2 cellular contexts compared by ENCODE assay signal in the genomic region with DNA sequence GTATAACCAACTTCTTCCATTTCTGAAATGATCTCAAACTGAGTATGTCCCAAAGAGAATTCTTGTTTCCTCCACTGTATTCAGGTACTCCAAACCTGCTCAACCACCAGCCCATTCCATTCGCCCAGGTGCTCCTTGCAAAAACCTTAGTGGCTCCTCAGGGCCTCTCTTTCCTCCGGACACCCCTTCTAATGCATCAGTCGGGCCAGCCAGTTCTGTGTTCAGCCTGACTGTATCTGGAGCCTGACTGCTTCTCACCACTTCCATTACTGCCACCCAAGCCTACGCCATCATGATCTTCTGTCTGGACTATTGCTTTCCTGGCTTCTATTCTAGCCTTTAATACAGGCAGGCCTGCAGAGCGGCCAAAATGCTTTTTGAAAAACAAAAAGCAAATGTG.
TF ChIP-seq lines count a peak whose summit lies in the region.

No MANE protein-coding gene starts in this region.

TF ChIP-seq in IMR-90, 13 proteins besides CTCF, POLR2A, EP300 and RAD21:
- no peak for TF ChIP-seq RCOR1 (IDR thresholded peaks at IDR 0.05; ENCODE audit: insufficient replicate concordance, low read length)
- TF ChIP-seq, protein P1, sequence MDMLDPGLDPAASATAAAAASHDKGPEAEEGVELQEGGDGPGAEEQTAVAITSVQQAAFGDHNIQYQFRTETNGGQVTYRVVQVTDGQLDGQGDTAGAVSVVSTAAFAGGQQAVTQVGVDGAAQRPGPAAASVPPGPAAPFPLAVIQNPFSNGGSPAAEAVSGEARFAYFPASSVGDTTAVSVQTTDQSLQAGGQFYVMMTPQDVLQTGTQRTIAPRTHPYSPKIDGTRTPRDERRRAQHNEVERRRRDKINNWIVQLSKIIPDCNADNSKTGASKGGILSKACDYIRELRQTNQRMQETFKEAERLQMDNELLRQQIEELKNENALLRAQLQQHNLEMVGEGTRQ (IDR thresholded peaks at IDR 0.05; ENCODE audit: low read depth, low read length), result no peak
- TF ChIP-seq RFX5 (IDR thresholded peaks at IDR 0.05; ENCODE audit: low read depth, low read length), result no peak
- no peak for TF ChIP-seq CHD1 (IDR thresholded peaks at IDR 0.05; ENCODE audit: low read depth, low read length)
- no peak for TF ChIP-seq NFE2L2 (IDR thresholded peaks at IDR 0.05; ENCODE audit: low read depth, low read length)
- TF ChIP-seq FOS (IDR thresholded peaks at IDR 0.05; ENCODE audit: low read depth, low read length), result no peak
- no peak for TF ChIP-seq MAZ (IDR thresholded peaks at IDR 0.05; ENCODE audit: borderline replicate concordance, low read depth, low read length)
- no peak for TF ChIP-seq BHLHE40 (IDR thresholded peaks at IDR 0.05; ENCODE audit: low read depth, low read length)
- no peak for TF ChIP-seq CEBPB (IDR thresholded peaks at IDR 0.05; ENCODE audit: low read depth, low read length)
- no peak for TF ChIP-seq MAFK (IDR thresholded peaks at IDR 0.05; ENCODE audit: low read depth, low read length)
- TF ChIP-seq, protein P2, sequence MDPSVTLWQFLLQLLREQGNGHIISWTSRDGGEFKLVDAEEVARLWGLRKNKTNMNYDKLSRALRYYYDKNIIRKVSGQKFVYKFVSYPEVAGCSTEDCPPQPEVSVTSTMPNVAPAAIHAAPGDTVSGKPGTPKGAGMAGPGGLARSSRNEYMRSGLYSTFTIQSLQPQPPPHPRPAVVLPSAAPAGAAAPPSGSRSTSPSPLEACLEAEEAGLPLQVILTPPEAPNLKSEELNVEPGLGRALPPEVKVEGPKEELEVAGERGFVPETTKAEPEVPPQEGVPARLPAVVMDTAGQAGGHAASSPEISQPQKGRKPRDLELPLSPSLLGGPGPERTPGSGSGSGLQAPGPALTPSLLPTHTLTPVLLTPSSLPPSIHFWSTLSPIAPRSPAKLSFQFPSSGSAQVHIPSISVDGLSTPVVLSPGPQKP (IDR thresholded peaks at IDR 0.05; ENCODE audit: borderline replicate concordance, low read depth, low read length), result no peak
- no peak for TF ChIP-seq SMC3 (IDR thresholded peaks at IDR 0.05; ENCODE audit: low read depth, low read length)
- TF ChIP-seq MXI1 (IDR thresholded peaks at IDR 0.05; ENCODE audit: borderline replicate concordance, low read depth, low read length), result no peak
TF ChIP-seq in IMR-90: peak in this region for 0.

TF ChIP-seq in GM12878, 131 proteins besides CTCF, POLR2A, EP300 and RAD21:
- TF ChIP-seq, protein P3, sequence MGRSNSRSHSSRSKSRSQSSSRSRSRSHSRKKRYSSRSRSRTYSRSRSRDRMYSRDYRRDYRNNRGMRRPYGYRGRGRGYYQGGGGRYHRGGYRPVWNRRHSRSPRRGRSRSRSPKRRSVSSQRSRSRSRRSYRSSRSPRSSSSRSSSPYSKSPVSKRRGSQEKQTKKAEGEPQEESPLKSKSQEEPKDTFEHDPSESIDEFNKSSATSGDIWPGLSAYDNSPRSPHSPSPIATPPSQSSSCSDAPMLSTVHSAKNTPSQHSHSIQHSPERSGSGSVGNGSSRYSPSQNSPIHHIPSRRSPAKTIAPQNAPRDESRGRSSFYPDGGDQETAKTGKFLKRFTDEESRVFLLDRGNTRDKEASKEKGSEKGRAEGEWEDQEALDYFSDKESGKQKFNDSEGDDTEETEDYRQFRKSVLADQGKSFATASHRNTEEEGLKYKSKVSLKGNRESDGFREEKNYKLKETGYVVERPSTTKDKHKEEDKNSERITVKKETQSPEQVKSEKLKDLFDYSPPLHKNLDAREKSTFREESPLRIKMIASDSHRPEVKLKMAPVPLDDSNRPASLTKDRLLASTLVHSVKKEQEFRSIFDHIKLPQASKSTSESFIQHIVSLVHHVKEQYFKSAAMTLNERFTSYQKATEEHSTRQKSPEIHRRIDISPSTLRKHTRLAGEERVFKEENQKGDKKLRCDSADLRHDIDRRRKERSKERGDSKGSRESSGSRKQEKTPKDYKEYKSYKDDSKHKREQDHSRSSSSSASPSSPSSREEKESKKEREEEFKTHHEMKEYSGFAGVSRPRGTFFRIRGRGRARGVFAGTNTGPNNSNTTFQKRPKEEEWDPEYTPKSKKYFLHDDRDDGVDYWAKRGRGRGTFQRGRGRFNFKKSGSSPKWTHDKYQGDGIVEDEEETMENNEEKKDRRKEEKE (IDR thresholded peaks at IDR 0.05), result no peak
- TF ChIP-seq RUNX3 (IDR thresholded peaks at IDR 0.05; ENCODE audit: low read length) (no peak), BACH1 (IDR thresholded peaks at IDR 0.05; ENCODE audit: borderline replicate concordance) (no peak), NFXL1 (IDR thresholded peaks at IDR 0.05; ENCODE audit: borderline replicate concordance) (no peak), SREBF2 (IDR thresholded peaks at IDR 0.05; ENCODE audit: low read length) (no peak), TCF12 (IDR thresholded peaks at IDR 0.05; ENCODE audit: low read depth, low read length) (no peak), PAX5 (IDR thresholded peaks at IDR 0.05; ENCODE audit: borderline replicate concordance, low read depth, low read length) (no peak), IKZF1 (conservative IDR thresholded peaks at IDR 0.05) (no peak)
